In genomic region chr20:64247970-64248841, GRCh38 we compare ENCODE assay signal across 1 cellular context.
TF ChIP-seq lines count a peak whose summit lies in the region.

No MANE protein-coding gene starts in this region.

TF ChIP-seq in HepG2, 621 proteins besides CTCF, POLR2A, EP300 and RAD21 (continued from another document):
- TF ChIP-seq HOMEZ (CRISPR knock-in tag; IDR thresholded peaks at IDR 0.05; ENCODE audit: low read depth), result no peak
- TF ChIP-seq ZNF552 (CRISPR knock-in tag; IDR thresholded peaks at IDR 0.05; ENCODE audit: borderline replicate concordance), result no peak
- TF ChIP-seq, protein P1, sequence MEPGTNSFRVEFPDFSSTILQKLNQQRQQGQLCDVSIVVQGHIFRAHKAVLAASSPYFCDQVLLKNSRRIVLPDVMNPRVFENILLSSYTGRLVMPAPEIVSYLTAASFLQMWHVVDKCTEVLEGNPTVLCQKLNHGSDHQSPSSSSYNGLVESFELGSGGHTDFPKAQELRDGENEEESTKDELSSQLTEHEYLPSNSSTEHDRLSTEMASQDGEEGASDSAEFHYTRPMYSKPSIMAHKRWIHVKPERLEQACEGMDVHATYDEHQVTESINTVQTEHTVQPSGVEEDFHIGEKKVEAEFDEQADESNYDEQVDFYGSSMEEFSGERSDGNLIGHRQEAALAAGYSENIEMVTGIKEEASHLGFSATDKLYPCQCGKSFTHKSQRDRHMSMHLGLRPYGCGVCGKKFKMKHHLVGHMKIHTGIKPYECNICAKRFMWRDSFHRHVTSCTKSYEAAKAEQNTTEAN (CRISPR knock-in tag; conservative IDR thresholded peaks at IDR 0.05), result no peak
- no peak for TF ChIP-seq NCOA2 (CRISPR knock-in tag; IDR thresholded peaks at IDR 0.05)
- no peak for TF ChIP-seq ZBTB1 (CRISPR knock-in tag; IDR thresholded peaks at IDR 0.05; ENCODE audit: borderline replicate concordance)
- no peak for TF ChIP-seq ZFP41 (CRISPR knock-in tag; IDR thresholded peaks at IDR 0.05; ENCODE audit: borderline replicate concordance)
- TF ChIP-seq SALL2 (CRISPR knock-in tag; IDR thresholded peaks at IDR 0.05), result peak; percentile 26; the same call in 1 of the 2 replicates
- no peak for TF ChIP-seq ZMAT3 (CRISPR knock-in tag; conservative IDR thresholded peaks at IDR 0.05)
- TF ChIP-seq GTF2F1 (IDR thresholded peaks at IDR 0.05; ENCODE audit: low read length), result no peak
- no peak for TF ChIP-seq ZBTB44 (CRISPR knock-in tag; IDR thresholded peaks at IDR 0.05)
- 0 out of 2 replicates have a peak, but pooled peaks have one; percentile 41 for TF ChIP-seq ZFP90 (CRISPR knock-in tag; IDR thresholded peaks at IDR 0.05; ENCODE audit: borderline replicate concordance)
- TF ChIP-seq, protein P2, sequence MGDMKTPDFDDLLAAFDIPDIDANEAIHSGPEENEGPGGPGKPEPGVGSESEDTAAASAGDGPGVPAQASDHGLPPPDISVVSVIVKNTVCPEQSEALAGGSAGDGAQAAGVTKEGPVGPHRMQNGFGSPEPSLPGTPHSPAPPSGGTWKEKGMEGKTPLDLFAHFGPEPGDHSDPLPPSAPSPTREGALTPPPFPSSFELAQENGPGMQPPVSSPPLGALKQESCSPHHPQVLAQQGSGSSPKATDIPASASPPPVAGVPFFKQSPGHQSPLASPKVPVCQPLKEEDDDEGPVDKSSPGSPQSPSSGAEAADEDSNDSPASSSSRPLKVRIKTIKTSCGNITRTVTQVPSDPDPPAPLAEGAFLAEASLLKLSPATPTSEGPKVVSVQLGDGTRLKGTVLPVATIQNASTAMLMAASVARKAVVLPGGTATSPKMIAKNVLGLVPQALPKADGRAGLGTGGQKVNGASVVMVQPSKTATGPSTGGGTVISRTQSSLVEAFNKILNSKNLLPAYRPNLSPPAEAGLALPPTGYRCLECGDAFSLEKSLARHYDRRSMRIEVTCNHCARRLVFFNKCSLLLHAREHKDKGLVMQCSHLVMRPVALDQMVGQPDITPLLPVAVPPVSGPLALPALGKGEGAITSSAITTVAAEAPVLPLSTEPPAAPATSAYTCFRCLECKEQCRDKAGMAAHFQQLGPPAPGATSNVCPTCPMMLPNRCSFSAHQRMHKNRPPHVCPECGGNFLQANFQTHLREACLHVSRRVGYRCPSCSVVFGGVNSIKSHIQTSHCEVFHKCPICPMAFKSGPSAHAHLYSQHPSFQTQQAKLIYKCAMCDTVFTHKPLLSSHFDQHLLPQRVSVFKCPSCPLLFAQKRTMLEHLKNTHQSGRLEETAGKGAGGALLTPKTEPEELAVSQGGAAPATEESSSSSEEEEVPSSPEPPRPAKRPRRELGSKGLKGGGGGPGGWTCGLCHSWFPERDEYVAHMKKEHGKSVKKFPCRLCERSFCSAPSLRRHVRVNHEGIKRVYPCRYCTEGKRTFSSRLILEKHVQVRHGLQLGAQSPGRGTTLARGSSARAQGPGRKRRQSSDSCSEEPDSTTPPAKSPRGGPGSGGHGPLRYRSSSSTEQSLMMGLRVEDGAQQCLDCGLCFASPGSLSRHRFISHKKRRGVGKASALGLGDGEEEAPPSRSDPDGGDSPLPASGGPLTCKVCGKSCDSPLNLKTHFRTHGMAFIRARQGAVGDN (CRISPR knock-in tag; IDR thresholded peaks at IDR 0.05), result 0 out of 2 replicates have a peak, but pooled peaks have one; percentile 26
- TF ChIP-seq GTF3A (CRISPR knock-in tag; conservative IDR thresholded peaks at IDR 0.05), result no peak
- TF ChIP-seq, protein P3, sequence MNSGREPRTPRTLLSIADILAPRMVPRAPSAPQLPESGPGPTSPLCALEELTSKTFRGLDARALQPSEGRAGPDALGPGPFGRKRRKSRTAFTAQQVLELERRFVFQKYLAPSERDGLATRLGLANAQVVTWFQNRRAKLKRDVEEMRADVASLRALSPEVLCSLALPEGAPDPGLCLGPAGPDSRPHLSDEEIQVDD (CRISPR knock-in tag; IDR thresholded peaks at IDR 0.05; ENCODE audit: borderline replicate concordance), result no peak
- peak; percentile 22; the same call in 1 of the 2 replicates for TF ChIP-seq ZFY (CRISPR knock-in tag; IDR thresholded peaks at IDR 0.05)
- TF ChIP-seq ZNF143 (CRISPR knock-in tag; IDR thresholded peaks at IDR 0.05), result no peak
- 0 out of 2 replicates have a peak, but pooled peaks have one; percentile 43 for TF ChIP-seq EZH2 (conservative IDR thresholded peaks at IDR 0.05; ENCODE audit: low read depth, low read length)
- no peak for TF ChIP-seq RAD51 (IDR thresholded peaks at IDR 0.05; ENCODE audit: borderline replicate concordance)
- 0 out of 2 replicates have a peak, but pooled peaks have one; percentile 38 for TF ChIP-seq NRL (CRISPR knock-in tag; IDR thresholded peaks at IDR 0.05; ENCODE audit: borderline replicate concordance)
- no peak for TF ChIP-seq ZBTB14 (CRISPR knock-in tag; IDR thresholded peaks at IDR 0.05)
- TF ChIP-seq, protein P4, sequence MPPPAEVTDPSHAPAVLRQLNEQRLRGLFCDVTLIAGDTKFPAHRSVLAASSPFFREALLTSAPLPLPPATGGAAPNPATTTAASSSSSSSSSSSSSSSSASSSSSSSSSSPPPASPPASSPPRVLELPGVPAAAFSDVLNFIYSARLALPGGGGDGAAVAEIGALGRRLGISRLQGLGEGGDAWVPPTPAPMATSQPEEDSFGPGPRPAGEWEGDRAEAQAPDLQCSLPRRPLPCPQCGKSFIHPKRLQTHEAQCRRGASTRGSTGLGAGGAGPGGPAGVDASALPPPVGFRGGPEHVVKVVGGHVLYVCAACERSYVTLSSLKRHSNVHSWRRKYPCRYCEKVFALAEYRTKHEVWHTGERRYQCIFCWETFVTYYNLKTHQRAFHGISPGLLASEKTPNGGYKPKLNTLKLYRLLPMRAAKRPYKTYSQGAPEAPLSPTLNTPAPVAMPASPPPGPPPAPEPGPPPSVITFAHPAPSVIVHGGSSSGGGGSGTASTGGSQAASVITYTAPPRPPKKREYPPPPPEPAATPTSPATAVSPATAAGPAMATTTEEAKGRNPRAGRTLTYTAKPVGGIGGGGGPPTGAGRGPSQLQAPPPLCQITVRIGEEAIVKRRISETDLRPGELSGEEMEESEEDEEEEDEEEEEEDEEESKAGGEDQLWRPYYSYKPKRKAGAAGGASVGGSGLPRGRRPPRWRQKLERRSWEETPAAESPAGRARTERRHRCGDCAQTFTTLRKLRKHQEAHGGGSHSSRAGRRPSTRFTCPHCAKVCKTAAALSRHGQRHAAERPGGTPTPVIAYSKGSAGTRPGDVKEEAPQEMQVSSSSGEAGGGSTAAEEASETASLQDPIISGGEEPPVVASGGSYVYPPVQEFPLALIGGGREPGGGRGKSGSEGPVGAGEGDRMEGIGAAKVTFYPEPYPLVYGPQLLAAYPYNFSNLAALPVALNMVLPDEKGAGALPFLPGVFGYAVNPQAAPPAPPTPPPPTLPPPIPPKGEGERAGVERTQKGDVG (CRISPR knock-in tag; IDR thresholded peaks at IDR 0.05; ENCODE audit: borderline replicate concordance), result no peak
- TF ChIP-seq ZNF282 (IDR thresholded peaks at IDR 0.05; ENCODE audit: partially characterized antibody), result no peak
- peak; percentile 38; the same call in 1 of the 2 replicates for TF ChIP-seq EED (CRISPR knock-in tag; IDR thresholded peaks at IDR 0.05)
